Comparison of ENCODE assay signal across 15 cellular contexts in the genomic region with DNA sequence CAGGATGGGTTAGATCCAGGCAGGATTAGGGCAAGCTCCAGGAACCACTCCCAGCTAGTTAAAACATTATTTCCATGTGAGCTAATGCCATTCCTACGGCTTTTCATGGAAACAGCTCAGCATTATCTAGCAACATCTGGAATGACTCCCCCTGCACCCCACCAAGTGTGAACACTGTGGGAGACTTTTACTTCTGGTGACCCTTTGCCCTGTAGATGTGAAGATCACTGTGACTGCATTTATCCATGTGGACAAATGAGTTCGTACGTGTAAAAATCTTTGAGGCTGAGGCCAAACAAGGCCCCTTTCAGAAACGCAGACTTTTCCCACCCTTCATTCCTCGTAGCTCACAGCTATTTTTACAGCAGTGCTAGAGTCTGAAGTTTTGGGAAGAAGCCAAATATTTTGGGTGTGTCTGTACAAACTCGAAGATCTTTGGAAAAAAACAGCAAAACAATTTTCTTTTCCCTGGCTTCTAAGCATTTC.
DNase-seq lines count a peak whose midpoint lies in the region; FAIRE-seq and TF ChIP-seq lines count a peak whose summit lies in the region.
"Had no signal": no experiment of that assay in that cellular context is flagged by ENCODE, and none has a peak within 500 bp of the region (broad histone marks: within the 10 kb centered on the region; RNA-seq: fewer than 3 reads in every experiment).

No MANE protein-coding gene starts in this region.

- peak; percentile 23 for FAIRE-seq in keratinocyte (lab: Jason Lieb, UNC)
- FAIRE-seq: GM18507 had no signal

- no peaks in the 10 kb centered on the region for H3K27me3 ChIP-seq in breast epithelium
- H3K27me3 ChIP-seq in keratinocyte (ENCODE audit: control insufficient read depth, extremely low read depth, insufficient read depth, low read length) = no peaks in the 10 kb centered on the region
- H3K27me3 ChIP-seq in subcutaneous abdominal adipose tissue (ENCODE audit: control insufficient read depth in 5 of 5, insufficient read depth in 4 of 5, low read length in 5 of 5) = no peaks in the 10 kb centered on the region
- no peaks in the 10 kb centered on the region for H3K27me3 ChIP-seq in H7 (ENCODE audit: control insufficient read depth, insufficient read depth, low read length)

- H3K4me3 ChIP-seq in HFF-Myc (replicated peaks; ENCODE audit: low read depth, low read length) (no peak overlapping the region), breast epithelium (no peak overlapping the region), keratinocyte (ENCODE audit: control insufficient read depth in 2 of 3, extremely low read depth in 1 of 3, insufficient read depth in 2 of 3, low read depth in 1 of 3, low read length in 3 of 3) (no peak overlapping the region), subcutaneous abdominal adipose tissue (ENCODE audit: low read depth in 1 of 5, low read length in 5 of 5) (no peak overlapping the region), H7 (ENCODE audit: insufficient read depth, low read depth, low read length) (no peak overlapping the region)

- no peaks in the 10 kb centered on the region for H3K9me1 ChIP-seq in keratinocyte (ENCODE audit: control insufficient read depth, extremely low read depth, insufficient read depth, low read length)

- no peaks in the 10 kb centered on the region for H3K79me2 ChIP-seq in keratinocyte (ENCODE audit: control insufficient read depth, insufficient read depth, low read length)

- peak; percentile 59 for DNase-seq in HFF-Myc (ENCODE audit: extremely low read depth, low read depth)
- no peak for DNase-seq in breast epithelium (ENCODE audit: low spot score in 2 of 2)
- DNase-seq in keratinocyte (ENCODE audit: low read depth, low spot score) = no peak
- DNase-seq in H7 = no peak
- no peak for DNase-seq in hypothalamus (lab: John Stamatoyannopoulos, UW)
- DNase-seq in stimulated activated CD4-positive, alpha-beta T cell treated with anti-CD3 and anti-CD28 coated beads, Interleukin-2, amount 100 ng/mL, for 48 hours = no peak
- DNase-seq in DMS 273 (lab: John Stamatoyannopoulos, UW; ENCODE audit: unreplicated experiment) = no peak
- DNase-seq: activated CD8-positive, alpha-beta memory T cell treated with anti-CD3 and anti-CD28 coated beads for 24 hours; activated naive CD8-positive, alpha-beta T cell treated with anti-CD3 and anti-CD28 coated beads, Interleukin-2, amount 50 U/mL, for 24 hours; KG1; NCI-H526; stimulated activated CD8-positive, alpha-beta memory T cell treated with anti-CD3 and anti-CD28 coated beads, Interleukin-4, amount 100 ng/mL, for 48 hours had no signal

- peak overlapping the region; percentile 45 to 48 for H3K27ac ChIP-seq in breast epithelium
- H3K27ac ChIP-seq in keratinocyte (ENCODE audit: control insufficient read depth, insufficient read depth, low read length) = no peak overlapping the region
- peak overlapping the region; percentile 7 for H3K27ac ChIP-seq in subcutaneous abdominal adipose tissue (ENCODE audit: low read depth, low read length)
- H3K27ac ChIP-seq: epithelial cell of prostate had no signal

- dilution Hi-C loops in keratinocyte (cut with MboI; ENCODE audit: extremely low pct_ligation_motif_present, low sequenced_read_pairs) = no loop called here

- H3K9ac ChIP-seq in keratinocyte (ENCODE audit: control insufficient read depth, extremely low read depth, insufficient read depth, low read length) (no peak overlapping the region), subcutaneous abdominal adipose tissue (ENCODE audit: low read length in 5 of 5) (no peak overlapping the region)

- H4K20me1 ChIP-seq in keratinocyte (ENCODE audit: control insufficient read depth, extremely low read depth, insufficient read depth, low read length) = no peaks in the 10 kb centered on the region

- H3K4me1 ChIP-seq in breast epithelium (no peaks in the 10 kb centered on the region), keratinocyte (ENCODE audit: control insufficient read depth, extremely low read depth, insufficient read depth, low read length) (peaks cover 19% of the 10 kb centered on the region), subcutaneous abdominal adipose tissue (ENCODE audit: control insufficient read depth in 5 of 5, insufficient read depth in 5 of 5, low read length in 5 of 5) (peaks cover 0 to 11% (median 10%) of the 10 kb centered on the region in 5 donors)

- H3K9me3 ChIP-seq in breast epithelium (no peaks in the 10 kb centered on the region), keratinocyte (ENCODE audit: control insufficient read depth, low read depth, low read length) (no peaks in the 10 kb centered on the region), subcutaneous abdominal adipose tissue (ENCODE audit: control insufficient read depth in 5 of 5, low read length in 5 of 5) (no peaks in the 10 kb centered on the region)

- H2AFZ ChIP-seq in keratinocyte (ENCODE audit: control insufficient read depth, low read length) = peak overlapping the region; percentile 56

- intact Hi-C loops in breast epithelium (cut with DNase I; ENCODE audit: low total_unique reads) = no loop called here

- TF ChIP-seq POLR2A in breast epithelium (IDR thresholded peaks at IDR 0.05) = no peak

- no peak for TF ChIP-seq CTCF in HFF-Myc (IDR thresholded peaks at IDR 0.05; ENCODE audit: low read depth, low read length, missing control alignments)
- no peak for TF ChIP-seq CTCF in breast epithelium (IDR thresholded peaks at IDR 0.05)
- TF ChIP-seq CTCF in keratinocyte (optimal IDR thresholded peaks at IDR 0.05 in 1 of 3, IDR thresholded peaks at IDR 0.05 in 1 of 3, conservative IDR thresholded peaks at IDR 0.05 in 1 of 3; ENCODE audit: extremely low read depth in 1 of 3, insufficient read depth in 2 of 3, low read length in 3 of 3) = no peak

- no peaks in the 10 kb centered on the region for H3K36me3 ChIP-seq in breast epithelium
- no peaks in the 10 kb centered on the region for H3K36me3 ChIP-seq in keratinocyte (ENCODE audit: control insufficient read depth in 2 of 2, extremely low read depth in 1 of 2, insufficient read depth in 2 of 2, low read length in 2 of 2)
- no peaks in the 10 kb centered on the region for H3K36me3 ChIP-seq in subcutaneous abdominal adipose tissue (ENCODE audit: control insufficient read depth in 5 of 5, insufficient read depth in 5 of 5, low read length in 5 of 5)
- H3K36me3 ChIP-seq in H7 (replicated peaks; ENCODE audit: control insufficient read depth, insufficient read depth, low read length) = no peaks in the 10 kb centered on the region

- peak overlapping the region; percentile 33 for H3K4me2 ChIP-seq in keratinocyte (ENCODE audit: control insufficient read depth, extremely low read depth, insufficient read depth, low read depth, low read length)
